ENCODE assay signal across 1 cellular context in genomic region chr7:1915326-1915725, GRCh38.
TF ChIP-seq lines count a peak whose summit lies in the region.

No MANE protein-coding gene starts in this region.

TF ChIP-seq in HepG2, 621 proteins besides CTCF, POLR2A, EP300 and RAD21 (continued from another document):
- no peak for TF ChIP-seq ZBTB20 (CRISPR knock-in tag; IDR thresholded peaks at IDR 0.05; ENCODE audit: borderline replicate concordance, low read depth)
- TF ChIP-seq CHD4 (IDR thresholded peaks at IDR 0.05; ENCODE audit: borderline replicate concordance, low read length) = no peak
- TF ChIP-seq ELF1 (CRISPR knock-in tag; IDR thresholded peaks at IDR 0.05) = no peak
- TF ChIP-seq MIER2 (CRISPR knock-in tag; IDR thresholded peaks at IDR 0.05) = no peak
- no peak for TF ChIP-seq FOXA1 (IDR thresholded peaks at IDR 0.05)
- no peak for TF ChIP-seq FOXA1 (CRISPR knock-in tag; IDR thresholded peaks at IDR 0.05)
- no peak for TF ChIP-seq FUBP1 (CRISPR knock-in tag; IDR thresholded peaks at IDR 0.05; ENCODE audit: borderline replicate concordance)
- no peak for TF ChIP-seq ZSCAN29 (CRISPR knock-in tag; conservative IDR thresholded peaks at IDR 0.05)
